In the genomic region with DNA sequence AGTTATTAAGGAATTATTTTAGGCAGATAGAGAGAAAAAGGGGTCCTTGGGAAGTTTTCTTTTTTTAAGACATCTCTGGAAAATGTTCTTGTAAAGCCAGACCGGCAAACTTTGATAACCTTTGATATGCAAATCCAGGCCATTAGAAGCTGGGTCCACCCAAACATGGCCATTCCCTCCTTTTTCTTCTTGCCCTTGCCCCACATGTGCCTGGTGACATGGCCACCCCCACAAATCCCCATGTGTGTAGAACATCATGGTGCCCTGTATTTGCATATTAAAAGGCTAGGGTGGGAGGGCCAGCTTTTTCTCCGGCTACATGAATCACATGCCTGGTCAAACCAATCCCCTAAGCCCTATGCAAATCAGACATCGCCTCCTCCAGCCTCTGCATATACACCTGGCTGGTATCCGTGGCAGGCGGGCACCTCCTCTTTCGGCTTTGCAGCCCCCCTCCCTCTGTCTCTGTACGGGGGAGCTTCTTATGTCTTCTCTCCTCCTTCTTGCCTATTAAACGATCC, we compare ENCODE assay signal across 28 cellular contexts.
"Had no signal": no experiment of that assay in that cellular context is flagged by ENCODE, and none has a peak within 500 bp of the region (broad histone marks: within the 10 kb centered on the region; RNA-seq: fewer than 3 reads in every experiment).

No MANE protein-coding gene starts in this region.

- H3K4me1 ChIP-seq: neural progenitor cell, psoas muscle, right lobe of liver, sigmoid colon, thyroid gland, tibial nerve, upper lobe of left lung, vagina had no signal

- H3K4me3 Mint-ChIP-seq: nephron; neural progenitor cell; stimulated activated effector memory CD8-positive, alpha-beta T cell treated with anti-CD3 and anti-CD28 coated beads, Interleukin-12 subunit alpha, Interleukin-12 subunit beta, amount 100 ng/mL, for 72 hours; stimulated activated naive B cell treated with anti-CD40 and anti-IgM and Interleukin-4, amounts not matched to agents 10 μg/mL and 1 μg/mL and 100 μg/mL, for 72 hours; stimulated activated naive CD8-positive, alpha-beta T cell treated with anti-CD3 and anti-CD28 coated beads, Interleukin-15, Interleukin-2, amounts not matched to agents 100 ng/mL and 50 ng/mL, for 24 hours had no signal

- H3K27me3 ChIP-seq: neural progenitor cell, ovary, right lobe of liver, thyroid gland, tibial nerve, vagina had no signal

- H3K27ac ChIP-seq: neural progenitor cell, ovary, parathyroid adenoma, psoas muscle, right lobe of liver, sigmoid colon, stomach, thoracic aorta, thyroid gland, tibial nerve, upper lobe of left lung, vagina had no signal

- DNase-seq: occipital lobe; ovary; posterior cingulate gyrus; psoas muscle; right cardiac atrium; right lobe of liver; sigmoid colon; small intestine; stimulated activated CD4-positive, alpha-beta T cell treated with anti-CD3 and anti-CD28 coated beads, Interleukin-15, amount 100 ng/mL, for 24 hours; stimulated activated CD4-positive, alpha-beta T cell treated with anti-CD3 and anti-CD28 coated beads, Interleukin-2, amount 100 ng/mL, for 24 hours; stimulated activated CD4-positive, alpha-beta T cell treated with anti-CD3 and anti-CD28 coated beads, Interleukin-2, amount 100 ng/mL, for 48 hours; stimulated activated CD4-positive, alpha-beta T cell treated with anti-CD3 and anti-CD28 coated beads, Interleukin-4, amount 100 ng/mL, for 24 hours; stimulated activated naive B cell treated with anti-CD40 and anti-IgM and Interleukin-4, amounts not matched to agents 10 μg/mL and 1 μg/mL and 100 μg/mL, for 72 hours; stimulated activated naive CD4-positive, alpha-beta T cell treated with Interleukin-2 at 50 U/mL for 16 hours; stomach; thyroid gland; trophoblast cell; upper lobe of left lung had no signal

- H3K36me3 ChIP-seq: neural progenitor cell, ovary, right lobe of liver, sigmoid colon, stomach, thoracic aorta, thyroid gland, tibial nerve, upper lobe of left lung, vagina had no signal

- H3K9me3 ChIP-seq: psoas muscle, right lobe of liver, sigmoid colon, thyroid gland, tibial nerve, vagina had no signal

- H3K36me3 Mint-ChIP-seq: neural progenitor cell; stimulated activated effector memory CD8-positive, alpha-beta T cell treated with anti-CD3 and anti-CD28 coated beads, Interleukin-12 subunit alpha, Interleukin-12 subunit beta, amount 100 ng/mL, for 72 hours; stimulated activated naive B cell treated with anti-CD40 and anti-IgM and Interleukin-4, amounts not matched to agents 10 μg/mL and 1 μg/mL and 100 μg/mL, for 72 hours had no signal

- H3K9me3 Mint-ChIP-seq: stimulated activated effector memory CD8-positive, alpha-beta T cell treated with anti-CD3 and anti-CD28 coated beads, Interleukin-12 subunit alpha, Interleukin-12 subunit beta, amount 100 ng/mL, for 72 hours; stimulated activated naive B cell treated with anti-CD40 and anti-IgM and Interleukin-4, amounts not matched to agents 10 μg/mL and 1 μg/mL and 100 μg/mL, for 72 hours; stimulated activated naive CD8-positive, alpha-beta T cell treated with anti-CD3 and anti-CD28 coated beads, Interleukin-15, Interleukin-2, amounts not matched to agents 100 ng/mL and 50 ng/mL, for 24 hours had no signal

- H3K27ac Mint-ChIP-seq: nephron; neural progenitor cell; progenitor cell of endocrine pancreas; stimulated activated effector memory CD8-positive, alpha-beta T cell treated with anti-CD3 and anti-CD28 coated beads, Interleukin-12 subunit alpha, Interleukin-12 subunit beta, amount 100 ng/mL, for 72 hours; stimulated activated naive B cell treated with anti-CD40 and anti-IgM and Interleukin-4, amounts not matched to agents 10 μg/mL and 1 μg/mL and 100 μg/mL, for 72 hours; stimulated activated naive CD8-positive, alpha-beta T cell treated with anti-CD3 and anti-CD28 coated beads, Interleukin-15, Interleukin-2, amounts not matched to agents 100 ng/mL and 50 ng/mL, for 24 hours had no signal

- H3K4me1 Mint-ChIP-seq: nephron had no signal

- H3K4me3 ChIP-seq: neural progenitor cell, ovary, psoas muscle, right lobe of liver, sigmoid colon, stomach, thoracic aorta, thyroid gland, tibial nerve, upper lobe of left lung, vagina had no signal

- FAIRE-seq: small intestine, urothelium cell line had no signal

- ATAC-seq: psoas muscle; right cardiac atrium; right lobe of liver; stimulated activated effector memory CD8-positive, alpha-beta T cell treated with anti-CD3 and anti-CD28 coated beads, Interleukin-12 subunit alpha, Interleukin-12 subunit beta, amount 100 ng/mL, for 72 hours; stimulated activated naive B cell treated with anti-CD40 and anti-IgM and Interleukin-4, amounts not matched to agents 10 μg/mL and 1 μg/mL and 100 μg/mL, for 72 hours had no signal
